13 cellular contexts compared by ENCODE assay signal in genomic region chr6:81450180-81450579, GRCh38.
DNase-seq lines count a peak whose midpoint lies in the region; TF ChIP-seq lines count a peak whose summit lies in the region.
"Had no signal": no experiment of that assay in that cellular context is flagged by ENCODE, and none has a peak within 500 bp of the region (broad histone marks: within the 10 kb centered on the region; RNA-seq: fewer than 3 reads in every experiment).

No MANE protein-coding gene starts in this region.

- peak; percentile 8 for DNase-seq in A172 (ENCODE audit: low spot score)
- peak; percentile 3 for DNase-seq in H4 (ENCODE audit: low spot score)
- peak; percentile 78 for DNase-seq in adipocyte (ENCODE audit: low read depth)
- peak; percentile 6 for DNase-seq in hepatic stellate cell (ENCODE audit: low spot score)
- no peak for DNase-seq in esophagus squamous epithelium (lab: John Stamatoyannopoulos, UW)
- no peak for DNase-seq in NCI-H128 (lab: John Stamatoyannopoulos, UW; ENCODE audit: unreplicated experiment)
- DNase-seq in activated naive CD4-positive, alpha-beta T cell treated with anti-CD3 and anti-CD28 coated beads, Interleukin-2, amount 50 U/mL, for 16 hours, result no peak
- no peak for DNase-seq in GDM1 (lab: John Stamatoyannopoulos, UW)
- DNase-seq: activated CD4-positive, CD25-positive, alpha-beta regulatory T cell treated with anti-CD3 and anti-CD28 coated beads, Interleukin-2, amount 50 U/mL, for 72 hours; KBM-7; NCI-H446 treated with DMSO at 0.1 percent for 48 hours; ovary; stimulated activated CD4-positive, alpha-beta T cell treated with anti-CD3 and anti-CD28 coated beads, Interleukin-4, amount 100 ng/mL, for 24 hours had no signal

- H3K4me1 ChIP-seq in adipocyte (ENCODE audit: control insufficient read depth, insufficient read depth, low read length), result peaks cover 6% of the 10 kb centered on the region
- no peaks in the 10 kb centered on the region for H3K4me1 ChIP-seq in esophagus squamous epithelium

- H3K36me3 ChIP-seq in adipocyte (ENCODE audit: control insufficient read depth, insufficient read depth, low read length, severe bottlenecking) (no peaks in the 10 kb centered on the region), esophagus squamous epithelium (no peaks in the 10 kb centered on the region)
- H3K36me3 ChIP-seq: ovary had no signal

- WGBS in esophagus squamous epithelium, 2 donors, result 29 to 73% methylated on average over 1 to 2 of the region's 2 CpGs

- H3K4me3 ChIP-seq in adipocyte (ENCODE audit: low read length), result no peak overlapping the region
- no peak overlapping the region for H3K4me3 ChIP-seq in esophagus squamous epithelium
- H3K4me3 ChIP-seq: ovary had no signal

- H3K27me3 ChIP-seq in adipocyte (replicated peaks; ENCODE audit: control insufficient read depth, insufficient read depth, low read length), result no peaks in the 10 kb centered on the region
- H3K27me3 ChIP-seq in esophagus squamous epithelium, result no peaks in the 10 kb centered on the region
- H3K27me3 ChIP-seq: ovary had no signal

- no peak for TF ChIP-seq POLR2A in esophagus squamous epithelium (IDR thresholded peaks at IDR 0.05)

- H3K9me3 ChIP-seq in adipocyte (ENCODE audit: control insufficient read depth, low read length), result no peaks in the 10 kb centered on the region
- H3K9me3 ChIP-seq in esophagus squamous epithelium, result no peaks in the 10 kb centered on the region
- H3K9me3 ChIP-seq: ovary had no signal

- H3K9ac ChIP-seq in adipocyte (ENCODE audit: low read length), result no peak overlapping the region

- TF ChIP-seq CTCF in esophagus squamous epithelium (IDR thresholded peaks at IDR 0.05), result no peak

- intact Hi-C loops in esophagus squamous epithelium (cut with DNase I), result no loop called here

- H3K27ac ChIP-seq in esophagus squamous epithelium, result no peak overlapping the region
- H3K27ac ChIP-seq: ovary had no signal

Comparison
In these comparisons a context has a peak if more than half of its experiments do, and no peak if none do; other contexts are left out.
1. DNase-seq: peak in A172 (single experiment), H4 (single experiment), adipocyte (single experiment) and hepatic stellate cell (single experiment); none in esophagus squamous epithelium (single experiment), NCI-H128 (single experiment), activated naive CD4-positive, alpha-beta T cell treated with anti-CD3 and anti-CD28 coated beads, Interleukin-2, amount 50 U/mL, for 16 hours (single experiment) and GDM1 (single experiment).